ENCODE assay signal across 19 cellular contexts in the genomic region with DNA sequence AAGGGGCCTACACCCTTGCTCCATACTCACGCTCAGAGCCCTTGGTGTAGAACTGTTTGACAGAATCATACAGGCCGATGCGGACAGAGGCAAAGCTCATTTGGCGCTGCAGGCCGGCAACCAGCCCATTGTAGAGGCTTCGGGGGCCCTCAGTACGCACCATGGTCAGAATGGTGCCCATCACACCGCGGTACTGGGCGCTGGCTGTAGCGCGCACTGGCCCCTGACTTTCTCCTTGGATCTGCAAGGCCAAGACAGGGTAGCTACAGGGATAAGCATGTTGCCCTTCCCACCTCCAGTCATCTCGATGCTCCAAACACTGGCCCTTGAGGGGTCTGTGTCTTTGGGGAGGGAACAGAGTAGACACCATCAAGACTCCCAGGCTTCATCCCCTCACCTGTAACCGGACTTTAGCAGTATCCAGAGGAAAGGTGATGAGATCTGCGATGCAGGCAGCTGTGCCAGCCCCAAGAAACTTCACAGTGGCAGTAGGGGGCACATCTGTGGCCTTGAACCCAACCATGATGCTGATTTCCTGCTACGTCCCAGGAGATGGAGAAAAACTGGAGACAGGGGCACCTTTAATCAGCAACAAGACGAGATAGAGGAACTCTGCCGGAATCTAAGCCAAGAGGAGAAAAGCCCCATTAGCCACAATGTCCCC. TPM values are rescaled to one million over a fixed set of nuclear protein-coding genes. Genes with fewer than 3 reads are reported as not detected.
DNase-seq lines count a peak whose midpoint lies in the region; ATAC-seq lines count a peak whose summit lies in the region.
"Had no signal": no experiment of that assay in that cellular context is flagged by ENCODE, and none has a peak within 500 bp of the region (broad histone marks: within the 10 kb centered on the region; RNA-seq: fewer than 3 reads in every experiment).

No MANE protein-coding gene starts in this region.

- H3K36me3 Mint-ChIP-seq in activated naive CD4-positive, alpha-beta T cell treated with anti-CD3 and anti-CD28 coated beads, Interleukin-2, amount 10 ng/mL, durations not matched to agents 7 days and 5 days, result peaks cover 93% of the 10 kb centered on the region
- H3K36me3 Mint-ChIP-seq in activated CD4-positive, alpha-beta memory T cell treated with anti-CD3 and anti-CD28 coated beads for 36 hours, result peaks cover 85% of the 10 kb centered on the region
- H3K36me3 Mint-ChIP-seq in effector memory CD8-positive, alpha-beta T cell (ENCODE audit: insufficient read depth), result peaks cover 99% of the 10 kb centered on the region
- peaks cover 82% of the 10 kb centered on the region for H3K36me3 Mint-ChIP-seq in stimulated activated memory B cell treated with anti-CD40 and anti-IgM and Interleukin-4, amounts not matched to agents 10 μg/mL and 1 μg/mL and 100 μg/mL, for 72 hours

- H3K4me3 Mint-ChIP-seq in activated naive CD4-positive, alpha-beta T cell treated with anti-CD3 and anti-CD28 coated beads, Interleukin-2, amount 10 ng/mL, durations not matched to agents 7 days and 5 days, result peak overlapping the region; percentile 31
- peak overlapping the region; percentile 14 for H3K4me3 Mint-ChIP-seq in activated CD4-positive, alpha-beta memory T cell treated with anti-CD3 and anti-CD28 coated beads for 36 hours
- H3K4me3 Mint-ChIP-seq in effector memory CD8-positive, alpha-beta T cell, result peak overlapping the region; percentile 92 to 96
- no peak overlapping the region for H3K4me3 Mint-ChIP-seq in stimulated activated memory B cell treated with anti-CD40 and anti-IgM and Interleukin-4, amounts not matched to agents 10 μg/mL and 1 μg/mL and 100 μg/mL, for 72 hours

- intact Hi-C loops in activated CD4-positive, alpha-beta memory T cell treated with anti-CD3 and anti-CD28 coated beads for 36 hours (cut with micrococcal nuclease), result no loop called here

- no peak for DNase-seq in activated naive CD4-positive, alpha-beta T cell treated with anti-CD3 and anti-CD28 coated beads, Interleukin-2, amount 10 ng/mL, durations not matched to agents 7 days and 5 days
- DNase-seq in activated naive CD4-positive, alpha-beta T cell treated with Interleukin-2 at 50 U/mL for 16 hours, result no peak
- no peak for DNase-seq in activated CD4-positive, alpha-beta memory T cell treated with anti-CD3 and anti-CD28 coated beads for 36 hours
- DNase-seq in effector memory CD8-positive, alpha-beta T cell, result no peak
- DNase-seq in NCI-H187 treated with DMSO at 0.1 percent for 48 hours (lab: John Stamatoyannopoulos, UW) (no peak), NCI-H82 treated with DMSO at 0.1 percent for 48 hours (lab: John Stamatoyannopoulos, UW; ENCODE audit: unreplicated experiment) (no peak), mucosa of gallbladder (ENCODE audit: low spot score) (no peak)
- DNase-seq: KG1; mesenchymal stem cell; NCI-H1105 treated with DMSO at 0.1 percent for 48 hours; NCI-H69; stimulated activated CD4-positive, alpha-beta T cell treated with anti-CD3 and anti-CD28 coated beads, Interleukin-2, amount 100 ng/mL, for 48 hours; thyroid gland had no signal

- peaks cover 75% of the 10 kb centered on the region for H3K4me1 Mint-ChIP-seq in activated naive CD4-positive, alpha-beta T cell treated with anti-CD3 and anti-CD28 coated beads, Interleukin-2, amount 10 ng/mL, durations not matched to agents 7 days and 5 days
- H3K4me1 Mint-ChIP-seq in activated CD4-positive, alpha-beta memory T cell treated with anti-CD3 and anti-CD28 coated beads for 36 hours (ENCODE audit: low read depth), result peaks cover 77% of the 10 kb centered on the region
- H3K4me1 Mint-ChIP-seq in effector memory CD8-positive, alpha-beta T cell (ENCODE audit: low read depth in 2 of 2), result peaks cover 79 to 86% of the 10 kb centered on the region in 2 donors
- peaks cover 74% of the 10 kb centered on the region for H3K4me1 Mint-ChIP-seq in stimulated activated memory B cell treated with anti-CD40 and anti-IgM and Interleukin-4, amounts not matched to agents 10 μg/mL and 1 μg/mL and 100 μg/mL, for 72 hours

- no peaks in the 10 kb centered on the region for H3K9me3 Mint-ChIP-seq in activated naive CD4-positive, alpha-beta T cell treated with anti-CD3 and anti-CD28 coated beads, Interleukin-2, amount 10 ng/mL, durations not matched to agents 7 days and 5 days
- H3K9me3 Mint-ChIP-seq in activated CD4-positive, alpha-beta memory T cell treated with anti-CD3 and anti-CD28 coated beads for 36 hours, result no peaks in the 10 kb centered on the region
- H3K9me3 Mint-ChIP-seq in effector memory CD8-positive, alpha-beta T cell, result no peaks in the 10 kb centered on the region
- H3K9me3 Mint-ChIP-seq in stimulated activated memory B cell treated with anti-CD40 and anti-IgM and Interleukin-4, amounts not matched to agents 10 μg/mL and 1 μg/mL and 100 μg/mL, for 72 hours, result no peaks in the 10 kb centered on the region

- ATAC-seq in effector memory CD8-positive, alpha-beta T cell (replicated peaks), result no peak
- ATAC-seq in stimulated activated memory B cell treated with anti-CD40 and anti-IgM and Interleukin-4, amounts not matched to agents 10 μg/mL and 1 μg/mL and 100 μg/mL, for 72 hours, result no peak
- ATAC-seq: Panc1 had no signal

- peak overlapping the region; percentile 99 for H3K27ac Mint-ChIP-seq in activated naive CD4-positive, alpha-beta T cell treated with anti-CD3 and anti-CD28 coated beads, Interleukin-2, amount 10 ng/mL, durations not matched to agents 7 days and 5 days
- H3K27ac Mint-ChIP-seq in activated CD4-positive, alpha-beta memory T cell treated with anti-CD3 and anti-CD28 coated beads for 36 hours, result peak overlapping the region; percentile 97
- H3K27ac Mint-ChIP-seq in effector memory CD8-positive, alpha-beta T cell, result peak overlapping the region; percentile 98
- peak overlapping the region; percentile 93 for H3K27ac Mint-ChIP-seq in stimulated activated memory B cell treated with anti-CD40 and anti-IgM and Interleukin-4, amounts not matched to agents 10 μg/mL and 1 μg/mL and 100 μg/mL, for 72 hours

- POLR2A ChIA-PET in activated CD4-positive, alpha-beta memory T cell treated with anti-CD3 and anti-CD28 coated beads for 36 hours (lab: Charles Lee), result interaction anchor here (0.9 to 6.8 kb wide), 4 partner anchors 6 to 34 kb away, joined by 4 to 98 read pairs (median 46); no protein-coding TSS in a partner anchor

- CTCF ChIA-PET in activated naive CD4-positive, alpha-beta T cell treated with anti-CD3 and anti-CD28 coated beads, Interleukin-2, amount 10 ng/mL, durations not matched to agents 7 days and 5 days (lab: Charles Lee), result no interaction called here
- CTCF ChIA-PET in activated CD4-positive, alpha-beta memory T cell treated with anti-CD3 and anti-CD28 coated beads for 36 hours (lab: Charles Lee), result no interaction called here

- H3K27me3 Mint-ChIP-seq in activated naive CD4-positive, alpha-beta T cell treated with anti-CD3 and anti-CD28 coated beads, Interleukin-2, amount 10 ng/mL, durations not matched to agents 7 days and 5 days, result no peaks in the 10 kb centered on the region
- H3K27me3 Mint-ChIP-seq in activated CD4-positive, alpha-beta memory T cell treated with anti-CD3 and anti-CD28 coated beads for 36 hours, result no peaks in the 10 kb centered on the region
- H3K27me3 Mint-ChIP-seq in effector memory CD8-positive, alpha-beta T cell, result no peaks in the 10 kb centered on the region
- H3K27me3 Mint-ChIP-seq in stimulated activated memory B cell treated with anti-CD40 and anti-IgM and Interleukin-4, amounts not matched to agents 10 μg/mL and 1 μg/mL and 100 μg/mL, for 72 hours, result no peaks in the 10 kb centered on the region

RNA-seq across cellular contexts. Expression of gene UCP2, which starts 4.7 kb away (rescaled TPM):
- total RNA-seq in activated CD4-positive, alpha-beta memory T cell treated with anti-CD3 and anti-CD28 coated beads for 36 hours, result 100 to 1,000 TPM; 461 to 471 TPM
- total RNA-seq in mucosa of gallbladder, result 37.9 TPM

RNA-seq across cellular contexts. Expression of gene DNAJB13, which starts 27.2 kb away (rescaled TPM):
- total RNA-seq in activated CD4-positive, alpha-beta memory T cell treated with anti-CD3 and anti-CD28 coated beads for 36 hours, result under 1 TPM in 1 of 2 experiments, not detected in 1; 0.19 TPM
- 10.2 TPM for total RNA-seq in mucosa of gallbladder
- total RNA-seq: ascending aorta, glomerular endothelial cell, H1, omental fat pad had no signal

RNA-seq across cellular contexts. Expression of gene UCP3, which starts 30.9 kb away (rescaled TPM):
- 1 to 10 TPM; 1.4 to 2.0 TPM for total RNA-seq in activated CD4-positive, alpha-beta memory T cell treated with anti-CD3 and anti-CD28 coated beads for 36 hours
- 2.0 TPM for total RNA-seq in mucosa of gallbladder
- total RNA-seq: ascending aorta had no signal

Comparison
In these comparisons a context has a peak if more than half of its experiments do, and no peak if none do; other contexts are left out.
1. RNA of gene UCP2, which starts 4.7 kb away (total RNA-seq): 461 to 471 TPM in activated CD4-positive, alpha-beta memory T cell treated with anti-CD3 and anti-CD28 coated beads for 36 hours; 37.9 TPM in mucosa of gallbladder (single experiment); every median in the first group is over 10 times any median in the second.
2. Peak in every context shown above with its lines, with median percentiles within 50 percentile points of each other: H3K27ac Mint-ChIP-seq.